ENCODE assay signal across 8 cellular contexts in genomic region chr1:61081135-61081636, GRCh38. TPM values are rescaled to one million over a fixed set of nuclear protein-coding genes. Genes with fewer than 3 reads are reported as not detected.
A peak's percentile ranks its signal among the peaks of the same experiment; 100 is the strongest.
DNase-seq lines count a peak whose midpoint lies in the region; ATAC-seq and TF ChIP-seq lines count a peak whose summit lies in the region.

No MANE protein-coding gene starts in this region.

- H3K79me1 ChIP-seq in mesendoderm (ENCODE audit: low read length): no peaks in the 10 kb centered on the region

- H4K8ac ChIP-seq in mesendoderm (ENCODE audit: low read depth, low read length): no peak overlapping the region

- TF ChIP-seq CTCF in right atrium auricular region (IDR thresholded peaks at IDR 0.05) (no peak), brain microvascular endothelial cell (IDR thresholded peaks at IDR 0.05; ENCODE audit: low read depth, low read length, missing control alignments) (no peak)

- no peak overlapping the region for H3K56ac ChIP-seq in mesendoderm (ENCODE audit: low read length)

- H4K5ac ChIP-seq in mesendoderm (ENCODE audit: low read length): no peak overlapping the region

- no peak overlapping the region for H3K9ac ChIP-seq in mesendoderm (ENCODE audit: low read length)

- H3K36me3 ChIP-seq in right atrium auricular region (no peaks in the 10 kb centered on the region), brain microvascular endothelial cell (replicated peaks) (no peaks in the 10 kb centered on the region), mesendoderm (ENCODE audit: control insufficient read depth, insufficient read depth, low read length) (no peaks in the 10 kb centered on the region)

- peaks cover 0 to 49% of the 10 kb centered on the region in 2 donors for H3K4me1 ChIP-seq in right atrium auricular region
- H3K4me1 ChIP-seq in mesendoderm (ENCODE audit: control insufficient read depth, low read depth, low read length): no peaks in the 10 kb centered on the region

- no peak for DNase-seq in right atrium auricular region (ENCODE audit: low spot score)
- no peak for DNase-seq in Right ventricle myocardium superior
- no peak for DNase-seq in brain microvascular endothelial cell
- DNase-seq in mesendoderm: no peak
- DNase-seq in stimulated activated CD8-positive, alpha-beta memory T cell treated with anti-CD3 and anti-CD28 coated beads, Interleukin-4, amount 100 ng/mL, for 48 hours: no peak
- no peak for DNase-seq in NCI-H2081 treated with DMSO at 0.1 percent for 48 hours (lab: John Stamatoyannopoulos, UW)

- no peak overlapping the region for H2BK5ac ChIP-seq in mesendoderm (ENCODE audit: low read length)

- no peak overlapping the region for H2BK120ac ChIP-seq in mesendoderm (ENCODE audit: low read depth, low read length)

- H2BK15ac ChIP-seq in mesendoderm (replicated peaks; ENCODE audit: low read depth): no peak overlapping the region

- no CpG with 5 or more reads among the region's 6 CpGs for WGBS in mesendoderm (ENCODE audit: extremely low coverage, insufficient coverage, low lambda C conversion rate)

- H2AK5ac ChIP-seq in mesendoderm (ENCODE audit: low read length): no peak overlapping the region

- ATAC-seq in Right ventricle myocardium superior (ENCODE audit: poor library complexity) (no peak), GM21526 (IDR thresholded peaks at IDR 0.05; ENCODE audit: low FRiP score, unreplicated experiment) (no peak), HG02759 (IDR thresholded peaks at IDR 0.05; ENCODE audit: unreplicated experiment) (no peak)

- H3K4ac ChIP-seq in mesendoderm (ENCODE audit: low read depth, low read length): no peak overlapping the region

- H3K4me3 ChIP-seq in right atrium auricular region (peak overlapping the region; percentile 92 to 95), brain microvascular endothelial cell (ENCODE audit: low read depth, low read length) (peak overlapping the region; percentile 80), mesendoderm (ENCODE audit: low read length) (no peak overlapping the region)

- H3K27ac ChIP-seq in right atrium auricular region (peak overlapping the region; percentile 98), brain microvascular endothelial cell (no peak overlapping the region), mesendoderm (ENCODE audit: low read depth, low read length) (no peak overlapping the region)

- H3K23ac ChIP-seq in mesendoderm (ENCODE audit: low read length): no peak overlapping the region

- no peaks in the 10 kb centered on the region for H3K9me3 ChIP-seq in right atrium auricular region

- in situ Hi-C loops in brain microvascular endothelial cell (cut with HindIII; ENCODE audit: low pct_ligation_motif_present, low sequenced_read_pairs): no loop called here

- no peak overlapping the region for H3K18ac ChIP-seq in mesendoderm (ENCODE audit: low read length)

- intact Hi-C loops in Right ventricle myocardium superior (cut with DNase I): loop anchor here (5.0 kb wide), 3 partner anchors 41 to 256 kb away; no protein-coding TSS in a partner anchor

- no peaks in the 10 kb centered on the region for H3K79me2 ChIP-seq in mesendoderm (ENCODE audit: control insufficient read depth, insufficient read depth, low read length)

- peak overlapping the region; percentile 34 for H3K4me2 ChIP-seq in mesendoderm (ENCODE audit: low read length)

- H3K27me3 ChIP-seq in right atrium auricular region (no peaks in the 10 kb centered on the region), brain microvascular endothelial cell (replicated peaks) (no peaks in the 10 kb centered on the region), mesendoderm (ENCODE audit: insufficient read depth, low read length, poor library complexity) (peaks cover 24% of the 10 kb centered on the region)

RNA-seq across cellular contexts. Expression of gene NFIA, which starts 1.2 kb away (rescaled TPM):
- total RNA-seq in right atrium auricular region: 10 to 100 TPM; 75.3 to 81.3 TPM
- total RNA-seq in Right ventricle myocardium superior: 89.5 TPM
- 0.46 TPM for polyA plus RNA-seq in mesendoderm (2013, experiment 1 of 2)
- 0.45 TPM for polyA plus RNA-seq in mesendoderm (2013, experiment 2 of 2)

Comparison
In these comparisons a context has a peak if more than half of its experiments do, and no peak if none do; other contexts are left out.
1. H3K27ac ChIP-seq: peak in right atrium auricular region (2 of 2); none in brain microvascular endothelial cell (single experiment) and mesendoderm (single experiment).